Comparison of ENCODE assay signal across 32 cellular contexts in genomic region chr2:242063364-242064249, GRCh38.
DNase-seq lines count a peak whose midpoint lies in the region; ATAC-seq, FAIRE-seq and TF ChIP-seq lines count a peak whose summit lies in the region.
"Had no signal": no experiment of that assay in that cellular context is flagged by ENCODE, and none has a peak within 500 bp of the region (broad histone marks: within the 10 kb centered on the region; RNA-seq: fewer than 3 reads in every experiment).

No MANE protein-coding gene starts in this region.

- H3K36me3 ChIP-seq in GM23338 (ENCODE audit: insufficient read depth) (peaks cover 13% of the 10 kb centered on the region; the same call in 1 of the 2 replicates), RWPE2 (ENCODE audit: low read depth) (no peaks in the 10 kb centered on the region), neuronal stem cell (replicated peaks in 1 of 2; ENCODE audit: control insufficient read depth in 2 of 2, insufficient read depth in 2 of 2, low read length in 2 of 2) (no peaks in the 10 kb centered on the region)
- H3K36me3 ChIP-seq: BLaER1, cardiac muscle cell, transverse colon, WERI-Rb-1 had no signal

- peaks cover 43% of the 10 kb centered on the region for H3K9me3 Mint-ChIP-seq in GM23338
- H3K9me3 Mint-ChIP-seq: effector memory CD8-positive, alpha-beta T cell had no signal

- no CpG with 5 or more reads among the region's 9 CpGs for WGBS in neuronal stem cell (ENCODE audit: extremely low coverage in 2 of 2, insufficient read length in 2 of 2, insufficient replicate concordance in 1 of 2), 2 donors

- peaks cover 32% of the 10 kb centered on the region for H3K4me1 Mint-ChIP-seq in GM23338
- H3K4me1 Mint-ChIP-seq: naive thymus-derived CD8-positive, alpha-beta T cell had no signal

- no peak overlapping the region for H3K23ac ChIP-seq in neuronal stem cell (ENCODE audit: low read depth, low read length, poor library complexity)

- H2AK5ac ChIP-seq in neuronal stem cell (ENCODE audit: low read depth, low read length): peak overlapping the region; percentile 21

- no peak overlapping the region for H3K4ac ChIP-seq in neuronal stem cell (ENCODE audit: low read length)

- no peaks in the 10 kb centered on the region for H4K20me1 ChIP-seq in GM23338 (replicated peaks; ENCODE audit: insufficient read depth)
- H4K20me1 ChIP-seq: BLaER1 had no signal

- no peak for TF ChIP-seq POLR2A in GM12892 (IDR thresholded peaks at IDR 0.05; ENCODE audit: low read depth, low read length)

- H2BK5ac ChIP-seq in neuronal stem cell (ENCODE audit: low read length): no peak overlapping the region

- H3K27ac Mint-ChIP-seq in GM23338: peak overlapping the region; percentile 83
- H3K27ac Mint-ChIP-seq: effector memory CD8-positive, alpha-beta T cell; naive thymus-derived CD8-positive, alpha-beta T cell had no signal

- H2AFZ ChIP-seq in GM23338 (peak overlapping the region; percentile 69; the same call in 1 of the 2 replicates), neuronal stem cell (ENCODE audit: low read length) (peak overlapping the region; percentile 43)

- H4K91ac ChIP-seq in neuronal stem cell (ENCODE audit: low read depth, low read length, poor library complexity): no peak overlapping the region

- no peak overlapping the region for H3K9ac ChIP-seq in neuronal stem cell (ENCODE audit: low read depth, low read length, poor library complexity)
- H3K9ac ChIP-seq: BLaER1 had no signal

- H2BK12ac ChIP-seq in neuronal stem cell (ENCODE audit: low read length): no peak overlapping the region

- H3K4me3 ChIP-seq in GM23338 (peak overlapping the region; percentile 22), RWPE2 (ENCODE audit: severe bottlenecking) (no peak overlapping the region), neuronal stem cell (ENCODE audit: low read length in 2 of 2) (no peak overlapping the region)
- H3K4me3 ChIP-seq: BLaER1, cardiac muscle cell, coronary artery, skin epidermis, transverse colon had no signal

- TF ChIP-seq CTCF in GM23338 (conservative IDR thresholded peaks at IDR 0.05; ENCODE audit: low read depth in 2 of 2): no peak
- no peak for TF ChIP-seq CTCF in RWPE2 (IDR thresholded peaks at IDR 0.05; ENCODE audit: poor library complexity, severe bottlenecking)

- no peak overlapping the region for H4K8ac ChIP-seq in neuronal stem cell (ENCODE audit: low read depth, low read length)

- H3K14ac ChIP-seq in neuronal stem cell (ENCODE audit: low read length): no peak overlapping the region

- H3K9me2 ChIP-seq in GM23338 (ENCODE audit: insufficient read depth): no peaks in the 10 kb centered on the region

- FAIRE-seq in GM12892 (lab: Jason Lieb, UNC): no peak
- FAIRE-seq: islet of Langerhans had no signal

- H3K79me1 ChIP-seq in neuronal stem cell (ENCODE audit: low read depth, low read length): no peaks in the 10 kb centered on the region

- H3K36me3 Mint-ChIP-seq in GM23338 (ENCODE audit: low read depth): peaks cover 29% of the 10 kb centered on the region; the same call in 2 of the 3 replicates

- DNase-seq in GM23338 (ENCODE audit: low spot score) (peak; percentile 50), RWPE2 (ENCODE audit: low spot score) (no peak), iPS DF 19.7 (ENCODE audit: low read depth, low spot score) (peak; percentile 69), neuronal stem cell (ENCODE audit: low spot score) (no peak), GM12892 (ENCODE audit: insufficient read length) (no peak)
- no peak for DNase-seq in activated CD4-positive, CD25-positive, alpha-beta regulatory T cell treated with anti-CD3 and anti-CD28 coated beads, Interleukin-2, amount 50 U/mL, for 72 hours
- DNase-seq: activated CD8-positive, alpha-beta memory T cell treated with anti-CD3 and anti-CD28 coated beads, Interleukin-2, amount 50 U/mL, for 4 hours; activated naive CD4-positive, alpha-beta T cell treated with anti-CD3 and anti-CD28 coated beads, Interleukin-2, amount 50 U/mL, for 16 hours; COR-L47; DMS79; effector memory CD8-positive, alpha-beta T cell; foreskin melanocyte; midbrain; naive thymus-derived CD8-positive, alpha-beta T cell; NCI-H1048; NCI-H187; NCI-H2171; NCI-H510A treated with DMSO at 0.1 percent for 48 hours; NK-92 treated with Interleukin-12 subunit alpha and Interleukin-12 subunit beta, amount 100 ng/mL, for 24 hours; SIG-M5; stimulated activated CD4-positive, alpha-beta T cell treated with anti-CD3 and anti-CD28 coated beads, Interleukin-1b, Interleukin-23, amount 100 ng/mL, for 48 hours; SW 1271; T-helper 9 cell; transverse colon; WERI-Rb-1 had no signal

- peak overlapping the region; percentile 66; the same call in 1 of the 2 replicates for H3K4me2 ChIP-seq in GM23338
- no peak overlapping the region for H3K4me2 ChIP-seq in neuronal stem cell (ENCODE audit: insufficient read depth, low read length, poor library complexity, severe bottlenecking)

- peaks cover 11% of the 10 kb centered on the region for H3K27me3 Mint-ChIP-seq in GM23338 (ENCODE audit: insufficient read depth, low read depth, poor library complexity)

- no peak overlapping the region for H2BK15ac ChIP-seq in neuronal stem cell (ENCODE audit: low read length)

- H3K9me3 ChIP-seq in RWPE2 (ENCODE audit: severe bottlenecking) (no peaks in the 10 kb centered on the region), neuronal stem cell (replicated peaks in 1 of 2; ENCODE audit: control insufficient read depth in 2 of 2, insufficient read depth in 1 of 2, low read depth in 1 of 2, low read length in 2 of 2) (peaks cover 5 to 6% of the 10 kb centered on the region in 2 donors)
- H3K9me3 ChIP-seq: transverse colon had no signal

- no peaks in the 10 kb centered on the region for H3K79me2 ChIP-seq in GM23338 (replicated peaks; ENCODE audit: insufficient read depth)

- H3K18ac ChIP-seq in neuronal stem cell (ENCODE audit: low read length): peak overlapping the region; percentile 50

- peak overlapping the region; percentile 18 for H3K4me3 Mint-ChIP-seq in GM23338
- H3K4me3 Mint-ChIP-seq: effector memory CD8-positive, alpha-beta T cell; IgD-negative memory B cell; naive thymus-derived CD8-positive, alpha-beta T cell had no signal

- peak; percentile 91 for ATAC-seq in GM23338
- ATAC-seq in RWPE2 (ENCODE audit: low read depth): peak; percentile 57; the same call in 2 of the 3 replicates
- no peak for ATAC-seq in HG03342 (IDR thresholded peaks at IDR 0.05; ENCODE audit: unreplicated experiment)
- ATAC-seq: effector memory CD8-positive, alpha-beta T cell; naive thymus-derived CD8-positive, alpha-beta T cell had no signal

- no peak overlapping the region for H2BK120ac ChIP-seq in neuronal stem cell (ENCODE audit: low read depth, low read length)

- H3F3A ChIP-seq in GM23338 (replicated peaks; ENCODE audit: low read depth): peaks cover 13% of the 10 kb centered on the region; the same call in 1 of the 2 replicates

- H3K4me1 ChIP-seq in GM23338 (ENCODE audit: insufficient read depth) (peaks cover 22% of the 10 kb centered on the region), RWPE2 (ENCODE audit: insufficient read depth, poor library complexity, severe bottlenecking) (peaks cover 10% of the 10 kb centered on the region), neuronal stem cell (ENCODE audit: control insufficient read depth in 2 of 2, insufficient read depth in 1 of 2, low read depth in 1 of 2, low read length in 2 of 2) (peaks cover 3 to 4% of the 10 kb centered on the region in 2 donors)
- H3K4me1 ChIP-seq: transverse colon had no signal

- H3K27me3 ChIP-seq in GM23338 (ENCODE audit: insufficient read depth): peaks cover 15% of the 10 kb centered on the region; the same call in 1 of the 2 replicates
- H3K27me3 ChIP-seq in RWPE2 (ENCODE audit: insufficient read depth, poor library complexity, severe bottlenecking): no peaks in the 10 kb centered on the region
- peaks cover 0 to 11% (median 0%) of the 10 kb centered on the region in 3 experiments for H3K27me3 ChIP-seq in neuronal stem cell (ENCODE audit: control insufficient read depth in 3 of 3, insufficient read depth in 3 of 3, low read depth in 1 of 3, low read length in 3 of 3)
- H3K27me3 ChIP-seq: BLaER1, cardiac muscle cell had no signal

- peak overlapping the region; percentile 53; the same call in 1 of the 2 replicates for H3K27ac ChIP-seq in GM23338 (ENCODE audit: low read depth)
- peak overlapping the region; percentile 10 for H3K27ac ChIP-seq in RWPE2 (ENCODE audit: poor library complexity, severe bottlenecking)
- H3K27ac ChIP-seq in neuronal stem cell (replicated peaks; ENCODE audit: low read length): no peak overlapping the region
- H3K27ac ChIP-seq: BLaER1, cardiac muscle cell, coronary artery, skin epidermis, transverse colon, WERI-Rb-1 had no signal

Comparison
In these comparisons a context has a peak if more than half of its experiments do, and no peak if none do; other contexts are left out.
1. DNase-seq: peak in GM23338 (single experiment) and iPS DF 19.7 (single experiment); none in RWPE2 (single experiment), neuronal stem cell (single experiment), GM12892 (single experiment) and activated CD4-positive, CD25-positive, alpha-beta regulatory T cell treated with anti-CD3 and anti-CD28 coated beads, Interleukin-2, amount 50 U/mL, for 72 hours (single experiment).